Comparison of ENCODE assay signal across 19 cellular contexts in the genomic region with DNA sequence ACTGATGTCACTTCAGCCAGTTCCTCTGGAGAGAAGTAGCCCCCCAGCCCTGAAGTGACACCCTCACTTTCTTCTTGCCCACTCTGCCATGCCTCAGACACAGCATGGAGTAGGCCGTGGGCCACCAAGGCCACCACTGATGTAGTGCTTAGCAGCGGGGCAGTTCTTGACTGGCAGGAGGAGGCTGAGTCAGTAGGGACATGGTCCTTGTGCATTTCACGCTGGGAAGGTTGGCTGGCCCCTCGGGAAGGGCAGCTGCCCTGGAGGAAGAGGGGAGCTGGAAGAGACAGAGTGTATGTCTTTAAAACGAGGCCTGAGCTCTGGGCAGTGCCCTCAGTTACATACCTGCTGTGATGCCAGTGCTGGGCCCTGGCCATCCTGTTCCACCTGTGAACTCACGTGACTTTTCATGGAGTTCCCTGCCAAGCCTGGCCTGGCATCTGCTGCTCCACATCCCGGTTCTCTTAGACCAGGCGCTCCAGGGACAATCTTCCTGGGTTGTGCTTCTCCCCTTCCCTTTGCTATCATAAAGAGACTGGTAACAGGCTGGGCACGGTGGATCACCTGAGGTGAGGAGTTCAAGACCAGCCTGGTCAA.
DNase-seq lines count a peak whose midpoint lies in the region; ATAC-seq, FAIRE-seq and TF ChIP-seq lines count a peak whose summit lies in the region.
"Had no signal": no experiment of that assay in that cellular context is flagged by ENCODE, and none has a peak within 500 bp of the region (broad histone marks: within the 10 kb centered on the region; RNA-seq: fewer than 3 reads in every experiment).

No MANE protein-coding gene starts in this region.

- no peaks in the 10 kb centered on the region for H4K20me1 ChIP-seq in H9 (ENCODE audit: control insufficient read depth, insufficient read depth, insufficient read length)

- H3K14ac ChIP-seq in H9 (ENCODE audit: insufficient read depth, low read length) = peak overlapping the region; percentile 10; the same call in 1 of the 2 replicates

- H3K9me3 Mint-ChIP-seq in H9 = peaks cover 0 to 2% of the 10 kb centered on the region in 2 experiments; a peak in 1 of 5 replicates
- H3K9me3 Mint-ChIP-seq: CD8-positive, alpha-beta memory T cell; GM23338 had no signal

- H3K36me3 Mint-ChIP-seq in H9 (ENCODE audit: insufficient read depth in 1 of 3, low read depth in 3 of 3) = no peaks in the 10 kb centered on the region
- H3K36me3 Mint-ChIP-seq: CD8-positive, alpha-beta memory T cell had no signal

- no peak overlapping the region for H4K91ac ChIP-seq in H9 (ENCODE audit: insufficient read length, low read depth, low read length)

- no peak overlapping the region for H3K4me3 Mint-ChIP-seq in H9
- H3K4me3 Mint-ChIP-seq: B cell; CD8-positive, alpha-beta memory T cell; GM23338 had no signal

- DNase-seq in H9 = no peak
- DNase-seq in body of pancreas = peak in 3 of 4 donors; percentile 47 to 78 (median 64)
- DNase-seq in left lobe of liver (ENCODE audit: low spot score) = no peak
- DNase-seq in spleen = no peak
- DNase-seq in GM19239 (ENCODE audit: insufficient read length, low spot score) = no peak
- DNase-seq: CD8-positive, alpha-beta memory T cell; KG1; NCI-H1092; NCI-H1694; NCI-H2107; NCI-H345; NCI-H526 treated with DMSO at 0.1 percent for 48 hours; SK-N-SH had no signal

- H3K23ac ChIP-seq in H9 (ENCODE audit: insufficient read length, low read depth, low read length) = no peak overlapping the region

- H3K23me2 ChIP-seq in H9 (ENCODE audit: insufficient read length, low read depth, low read length, poor library complexity, severe bottlenecking) = no peaks in the 10 kb centered on the region

- no peak overlapping the region for H3K56ac ChIP-seq in H9 (ENCODE audit: insufficient read length, low read depth, low read length)

- H3K27me3 ChIP-seq in H9 (ENCODE audit: insufficient read depth, low read length) (no peaks in the 10 kb centered on the region), body of pancreas (no peaks in the 10 kb centered on the region), spleen (replicated peaks in 1 of 7) (no peaks in the 10 kb centered on the region)

- no peak overlapping the region for H3K4me3 ChIP-seq in body of pancreas
- no peak overlapping the region for H3K4me3 ChIP-seq in spleen
- H3K4me3 ChIP-seq: GM23338 had no signal

- no peak overlapping the region for H2AK5ac ChIP-seq in H9 (ENCODE audit: insufficient read length, low read length)

- peak overlapping the region in 2 of 3 experiments; percentile 31 to 53; a peak in 3 of 7 replicates for H3K27ac Mint-ChIP-seq in H9
- H3K27ac Mint-ChIP-seq: B cell, GM23338 had no signal

- H3K79me1 ChIP-seq in H9 (ENCODE audit: insufficient read depth, low read depth, low read length, poor library complexity, severe bottlenecking) = no peaks in the 10 kb centered on the region

- no peak overlapping the region for H2BK5ac ChIP-seq in H9 (ENCODE audit: insufficient read length, low read length)

- H3K27ac ChIP-seq in H9 (ENCODE audit: insufficient read length, low read depth, low read length) (no peak overlapping the region), body of pancreas (no peak overlapping the region), spleen (peak overlapping the region in 7 of 8 donors; percentile 46 to 85 (median 77))

- no peak overlapping the region for H4K5ac ChIP-seq in H9 (ENCODE audit: insufficient read length, low read depth, low read length)

- intact Hi-C loops in body of pancreas (cut with DNase I) = no loop called here
- intact Hi-C loops in spleen (cut with DNase I; ENCODE audit: low total_unique reads) = no loop called here

- H2BK15ac ChIP-seq in H9 (ENCODE audit: low read depth, low read length) = no peak overlapping the region

- no peak for ATAC-seq in body of pancreas
- peak; percentile 52 for ATAC-seq in left lobe of liver
- no peak for ATAC-seq in GM21390 (IDR thresholded peaks at IDR 0.05; ENCODE audit: unreplicated experiment)
- no peak for ATAC-seq in GM19452 (IDR thresholded peaks at IDR 0.05; ENCODE audit: unreplicated experiment)
- ATAC-seq: GM23338, Panc1, Right ventricle myocardium inferior had no signal

- H2AFZ ChIP-seq in H9 (ENCODE audit: low read length) = no peak overlapping the region
- H2AFZ ChIP-seq: GM23338 had no signal

- H3K4me1 Mint-ChIP-seq in H9 = peaks cover 20 to 30% of the 10 kb centered on the region in 2 experiments
- H3K4me1 Mint-ChIP-seq: B cell; CD8-positive, alpha-beta memory T cell had no signal

- WGBS in H9 (ENCODE audit: extremely low coverage, insufficient read length, low lambda C conversion rate) = no CpG with 5 or more reads among the region's 9 CpGs
- WGBS in body of pancreas, 2 donors = 62 to 65% methylated on average over 7 to 9 of the region's 9 CpGs
- 62 to 85% (median 69%) methylated on average over 9 of the region's 9 CpGs for WGBS in spleen, 5 donors

- H3K79me2 ChIP-seq in H9 (ENCODE audit: insufficient read depth, low read length) = no peaks in the 10 kb centered on the region

- H3K4me1 ChIP-seq in H9 (ENCODE audit: insufficient read depth, low read length) (no peaks in the 10 kb centered on the region), body of pancreas (no peaks in the 10 kb centered on the region), spleen (peaks cover 12 to 88% (median 60%) of the 10 kb centered on the region in 6 donors)

- H3K9me3 ChIP-seq in H9 (ENCODE audit: control insufficient read depth, low read depth, low read length) (no peaks in the 10 kb centered on the region), body of pancreas (no peaks in the 10 kb centered on the region), spleen (no peaks in the 10 kb centered on the region)
- H3K9me3 ChIP-seq: SK-N-SH had no signal

- no peak overlapping the region for H3T11ph ChIP-seq in H9 (ENCODE audit: low read length)

- no peak overlapping the region for H2BK120ac ChIP-seq in H9 (ENCODE audit: low read depth, low read length, poor library complexity, severe bottlenecking)

- no peak overlapping the region for H3K9ac ChIP-seq in H9 (ENCODE audit: extremely low read depth, insufficient read length, low read length)
- H3K9ac ChIP-seq: SK-N-SH had no signal

- no peak for FAIRE-seq in GM19239 (lab: Jason Lieb, UNC)

- H3K36me3 ChIP-seq in body of pancreas (replicated peaks in 1 of 2; ENCODE audit: insufficient read depth in 1 of 2, low read depth in 2 of 2) = no peaks in the 10 kb centered on the region
- H3K36me3 ChIP-seq in spleen = peaks cover 0 to 8% (median 0%) of the 10 kb centered on the region in 6 donors

- no peak overlapping the region for H3K18ac ChIP-seq in H9 (ENCODE audit: insufficient read length, low read depth, low read length)

- no peak overlapping the region for H2BK12ac ChIP-seq in H9 (ENCODE audit: insufficient read length, low read depth, low read length)

- H3K4me2 ChIP-seq in H9 (ENCODE audit: insufficient read depth, insufficient read length, low read length) = no peak overlapping the region
- H3K4me2 ChIP-seq: GM23338 had no signal

- TF ChIP-seq POLR2A in body of pancreas (IDR thresholded peaks at IDR 0.05) (no peak), spleen (IDR thresholded peaks at IDR 0.05) (no peak)

- H2BK20ac ChIP-seq in H9 (ENCODE audit: low read depth, low read length, poor library complexity, severe bottlenecking) = no peak overlapping the region

- TF ChIP-seq CTCF in H9 (conservative IDR thresholded peaks at IDR 0.05) (no peak), body of pancreas (IDR thresholded peaks at IDR 0.05) (no peak), spleen (IDR thresholded peaks at IDR 0.05 in 8 of 11, conservative IDR thresholded peaks at IDR 0.05 in 3 of 11) (no peak)

- no peak overlapping the region for H3K4ac ChIP-seq in H9 (ENCODE audit: low read depth, low read length)

- no peaks in the 10 kb centered on the region for H3K27me3 Mint-ChIP-seq in H9 (ENCODE audit: low read depth)
- H3K27me3 Mint-ChIP-seq: B cell had no signal

- H4K8ac ChIP-seq in H9 (replicated peaks; ENCODE audit: insufficient read length, low read depth, low read length) = no peak overlapping the region

Comparison
In these comparisons a context has a peak if more than half of its experiments do, and no peak if none do; other contexts are left out.
1. DNase-seq: peak in body of pancreas (3 of 4); none in H9 (single experiment), left lobe of liver (single experiment), spleen (single experiment) and GM19239 (single experiment).
2. H3K27ac ChIP-seq: peak in spleen (7 of 8); none in H9 (single experiment) and body of pancreas (0 of 4).